1 cellular context compared by ENCODE assay signal in the genomic region with DNA sequence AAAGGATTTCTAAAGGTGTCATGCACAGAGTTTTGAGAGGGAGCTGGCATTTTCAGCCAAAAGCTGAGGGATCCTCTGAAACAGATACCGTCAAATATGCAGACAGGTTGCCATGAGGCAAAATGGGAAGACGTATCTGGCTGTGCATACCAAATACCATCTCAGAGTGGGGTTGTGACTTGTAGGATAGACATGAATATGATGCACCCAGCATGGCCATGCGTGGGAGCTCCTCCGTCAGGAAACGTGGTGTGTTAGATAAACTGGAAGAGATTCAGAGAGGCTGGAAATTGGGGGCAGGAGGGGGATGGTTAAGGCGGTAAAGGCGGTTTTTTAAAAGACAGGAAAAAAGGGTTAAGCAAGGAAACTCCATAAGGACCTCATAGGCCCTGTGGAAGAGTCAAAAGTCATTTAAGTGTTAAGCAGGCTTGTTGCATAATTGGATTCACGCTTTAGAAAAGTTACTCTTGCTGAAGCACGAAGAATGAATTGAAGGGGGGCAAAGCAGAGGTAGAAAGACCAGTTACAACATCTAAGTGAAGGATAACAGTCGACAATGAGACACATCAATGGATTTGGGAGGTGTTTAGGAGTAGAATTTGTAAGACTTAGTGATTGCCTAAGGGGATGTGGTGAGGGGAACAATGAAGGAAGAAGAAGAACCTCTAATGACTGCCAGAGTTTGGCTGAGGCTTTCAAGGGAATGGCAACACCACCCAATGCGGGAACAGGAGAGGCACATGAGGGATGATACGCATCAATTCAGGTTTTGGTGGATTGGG.
TF ChIP-seq lines count a peak whose summit lies in the region.

No MANE protein-coding gene starts in this region.

TF ChIP-seq in K562, 482 proteins besides CTCF, POLR2A, EP300 and RAD21 (continued from another document):
- TF ChIP-seq, protein P1, sequence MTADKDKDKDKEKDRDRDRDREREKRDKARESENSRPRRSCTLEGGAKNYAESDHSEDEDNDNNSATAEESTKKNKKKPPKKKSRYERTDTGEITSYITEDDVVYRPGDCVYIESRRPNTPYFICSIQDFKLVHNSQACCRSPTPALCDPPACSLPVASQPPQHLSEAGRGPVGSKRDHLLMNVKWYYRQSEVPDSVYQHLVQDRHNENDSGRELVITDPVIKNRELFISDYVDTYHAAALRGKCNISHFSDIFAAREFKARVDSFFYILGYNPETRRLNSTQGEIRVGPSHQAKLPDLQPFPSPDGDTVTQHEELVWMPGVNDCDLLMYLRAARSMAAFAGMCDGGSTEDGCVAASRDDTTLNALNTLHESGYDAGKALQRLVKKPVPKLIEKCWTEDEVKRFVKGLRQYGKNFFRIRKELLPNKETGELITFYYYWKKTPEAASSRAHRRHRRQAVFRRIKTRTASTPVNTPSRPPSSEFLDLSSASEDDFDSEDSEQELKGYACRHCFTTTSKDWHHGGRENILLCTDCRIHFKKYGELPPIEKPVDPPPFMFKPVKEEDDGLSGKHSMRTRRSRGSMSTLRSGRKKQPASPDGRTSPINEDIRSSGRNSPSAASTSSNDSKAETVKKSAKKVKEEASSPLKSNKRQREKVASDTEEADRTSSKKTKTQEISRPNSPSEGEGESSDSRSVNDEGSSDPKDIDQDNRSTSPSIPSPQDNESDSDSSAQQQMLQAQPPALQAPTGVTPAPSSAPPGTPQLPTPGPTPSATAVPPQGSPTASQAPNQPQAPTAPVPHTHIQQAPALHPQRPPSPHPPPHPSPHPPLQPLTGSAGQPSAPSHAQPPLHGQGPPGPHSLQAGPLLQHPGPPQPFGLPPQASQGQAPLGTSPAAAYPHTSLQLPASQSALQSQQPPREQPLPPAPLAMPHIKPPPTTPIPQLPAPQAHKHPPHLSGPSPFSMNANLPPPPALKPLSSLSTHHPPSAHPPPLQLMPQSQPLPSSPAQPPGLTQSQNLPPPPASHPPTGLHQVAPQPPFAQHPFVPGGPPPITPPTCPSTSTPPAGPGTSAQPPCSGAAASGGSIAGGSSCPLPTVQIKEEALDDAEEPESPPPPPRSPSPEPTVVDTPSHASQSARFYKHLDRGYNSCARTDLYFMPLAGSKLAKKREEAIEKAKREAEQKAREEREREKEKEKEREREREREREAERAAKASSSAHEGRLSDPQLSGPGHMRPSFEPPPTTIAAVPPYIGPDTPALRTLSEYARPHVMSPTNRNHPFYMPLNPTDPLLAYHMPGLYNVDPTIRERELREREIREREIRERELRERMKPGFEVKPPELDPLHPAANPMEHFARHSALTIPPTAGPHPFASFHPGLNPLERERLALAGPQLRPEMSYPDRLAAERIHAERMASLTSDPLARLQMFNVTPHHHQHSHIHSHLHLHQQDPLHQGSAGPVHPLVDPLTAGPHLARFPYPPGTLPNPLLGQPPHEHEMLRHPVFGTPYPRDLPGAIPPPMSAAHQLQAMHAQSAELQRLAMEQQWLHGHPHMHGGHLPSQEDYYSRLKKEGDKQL (CRISPR knock-in tag; IDR thresholded peaks at IDR 0.05; ENCODE audit: borderline replicate concordance), result no peak
- TF ChIP-seq, protein P2, sequence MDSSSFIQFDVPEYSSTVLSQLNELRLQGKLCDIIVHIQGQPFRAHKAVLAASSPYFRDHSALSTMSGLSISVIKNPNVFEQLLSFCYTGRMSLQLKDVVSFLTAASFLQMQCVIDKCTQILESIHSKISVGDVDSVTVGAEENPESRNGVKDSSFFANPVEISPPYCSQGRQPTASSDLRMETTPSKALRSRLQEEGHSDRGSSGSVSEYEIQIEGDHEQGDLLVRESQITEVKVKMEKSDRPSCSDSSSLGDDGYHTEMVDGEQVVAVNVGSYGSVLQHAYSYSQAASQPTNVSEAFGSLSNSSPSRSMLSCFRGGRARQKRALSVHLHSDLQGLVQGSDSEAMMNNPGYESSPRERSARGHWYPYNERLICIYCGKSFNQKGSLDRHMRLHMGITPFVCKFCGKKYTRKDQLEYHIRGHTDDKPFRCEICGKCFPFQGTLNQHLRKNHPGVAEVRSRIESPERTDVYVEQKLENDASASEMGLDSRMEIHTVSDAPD (CRISPR knock-in tag; IDR thresholded peaks at IDR 0.05), result no peak
- TF ChIP-seq, protein P3, sequence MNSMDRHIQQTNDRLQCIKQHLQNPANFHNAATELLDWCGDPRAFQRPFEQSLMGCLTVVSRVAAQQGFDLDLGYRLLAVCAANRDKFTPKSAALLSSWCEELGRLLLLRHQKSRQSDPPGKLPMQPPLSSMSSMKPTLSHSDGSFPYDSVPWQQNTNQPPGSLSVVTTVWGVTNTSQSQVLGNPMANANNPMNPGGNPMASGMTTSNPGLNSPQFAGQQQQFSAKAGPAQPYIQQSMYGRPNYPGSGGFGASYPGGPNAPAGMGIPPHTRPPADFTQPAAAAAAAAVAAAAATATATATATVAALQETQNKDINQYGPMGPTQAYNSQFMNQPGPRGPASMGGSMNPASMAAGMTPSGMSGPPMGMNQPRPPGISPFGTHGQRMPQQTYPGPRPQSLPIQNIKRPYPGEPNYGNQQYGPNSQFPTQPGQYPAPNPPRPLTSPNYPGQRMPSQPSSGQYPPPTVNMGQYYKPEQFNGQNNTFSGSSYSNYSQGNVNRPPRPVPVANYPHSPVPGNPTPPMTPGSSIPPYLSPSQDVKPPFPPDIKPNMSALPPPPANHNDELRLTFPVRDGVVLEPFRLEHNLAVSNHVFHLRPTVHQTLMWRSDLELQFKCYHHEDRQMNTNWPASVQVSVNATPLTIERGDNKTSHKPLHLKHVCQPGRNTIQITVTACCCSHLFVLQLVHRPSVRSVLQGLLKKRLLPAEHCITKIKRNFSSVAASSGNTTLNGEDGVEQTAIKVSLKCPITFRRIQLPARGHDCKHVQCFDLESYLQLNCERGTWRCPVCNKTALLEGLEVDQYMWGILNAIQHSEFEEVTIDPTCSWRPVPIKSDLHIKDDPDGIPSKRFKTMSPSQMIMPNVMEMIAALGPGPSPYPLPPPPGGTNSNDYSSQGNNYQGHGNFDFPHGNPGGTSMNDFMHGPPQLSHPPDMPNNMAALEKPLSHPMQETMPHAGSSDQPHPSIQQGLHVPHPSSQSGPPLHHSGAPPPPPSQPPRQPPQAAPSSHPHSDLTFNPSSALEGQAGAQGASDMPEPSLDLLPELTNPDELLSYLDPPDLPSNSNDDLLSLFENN (IDR thresholded peaks at IDR 0.05; ENCODE audit: low read depth in 2 of 2, low read length in 2 of 2), result peak in 1 of 2 experiments; percentile 85; a peak in 2 of 4 replicates
